ENCODE assay signal across 17 cellular contexts in the genomic region with DNA sequence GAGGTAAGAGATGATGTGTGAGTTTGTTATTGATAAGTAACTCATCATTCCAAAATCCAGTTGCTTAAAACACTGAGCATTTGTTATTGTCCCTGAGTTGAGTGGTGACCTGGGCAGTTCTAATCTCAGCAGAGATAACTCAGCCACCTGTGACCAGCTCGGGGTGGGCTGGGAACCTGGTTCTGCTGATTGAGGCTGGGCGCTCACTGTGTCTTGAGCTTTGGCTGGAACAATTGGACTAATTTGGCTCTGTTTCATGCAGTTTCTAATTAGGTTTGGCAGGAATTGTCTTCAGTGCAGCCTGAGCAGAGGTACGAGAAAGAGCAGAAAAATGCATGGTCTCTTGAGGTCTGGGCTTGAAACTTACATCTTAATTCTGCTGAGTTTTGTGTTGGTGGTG.
"Had no signal": no experiment of that assay in that cellular context is flagged by ENCODE, and none has a peak within 500 bp of the region (broad histone marks: within the 10 kb centered on the region; RNA-seq: fewer than 3 reads in every experiment).

No MANE protein-coding gene starts in this region.

- H3K27ac Mint-ChIP-seq: memory B cell, nephron progenitor cell, type B pancreatic cell had no signal

- H3K9ac ChIP-seq: parathyroid adenoma had no signal

- H3K27me3 Mint-ChIP-seq: memory B cell, type B pancreatic cell had no signal

- H3K27ac ChIP-seq: gastrocnemius medialis, left lung, lower lobe of right lung, parathyroid adenoma, skin epidermis, stomach had no signal

- H3K4me3 ChIP-seq: gastrocnemius medialis, left lung, lower lobe of right lung, skin epidermis, stomach had no signal

- H3K4me3 Mint-ChIP-seq: memory B cell, naive B cell, nephron progenitor cell, type B pancreatic cell had no signal

- H3K9me3 ChIP-seq: gastrocnemius medialis, lower lobe of right lung, stomach had no signal

- H2AFZ ChIP-seq: parathyroid adenoma had no signal

- DNase-seq: effector memory CD4-positive, alpha-beta T cell; gastrocnemius medialis; islet precursor cell; left lung; lower lobe of right lung; midbrain; naive B cell; nephron progenitor cell; stimulated activated CD4-positive, alpha-beta T cell treated with anti-CD3 and anti-CD28 coated beads, Interleukin-12 subunit alpha, Interleukin-12 subunit beta, amount 100 ng/mL, for 4 hours; stimulated activated naive CD4-positive, alpha-beta T cell; stomach; substantia nigra had no signal

- H3K36me3 ChIP-seq: gastrocnemius medialis, left lung, lower lobe of right lung, stomach had no signal

- ATAC-seq: esophagus mucosa, gastrocnemius medialis, left lung, lower lobe of right lung had no signal

- H3K4me1 ChIP-seq: gastrocnemius medialis had no signal

- H3K27me3 ChIP-seq: gastrocnemius medialis, left lung, stomach had no signal

- H3K79me2 ChIP-seq: parathyroid adenoma had no signal
